Comparison of ENCODE assay signal across 13 cellular contexts in the genomic region with DNA sequence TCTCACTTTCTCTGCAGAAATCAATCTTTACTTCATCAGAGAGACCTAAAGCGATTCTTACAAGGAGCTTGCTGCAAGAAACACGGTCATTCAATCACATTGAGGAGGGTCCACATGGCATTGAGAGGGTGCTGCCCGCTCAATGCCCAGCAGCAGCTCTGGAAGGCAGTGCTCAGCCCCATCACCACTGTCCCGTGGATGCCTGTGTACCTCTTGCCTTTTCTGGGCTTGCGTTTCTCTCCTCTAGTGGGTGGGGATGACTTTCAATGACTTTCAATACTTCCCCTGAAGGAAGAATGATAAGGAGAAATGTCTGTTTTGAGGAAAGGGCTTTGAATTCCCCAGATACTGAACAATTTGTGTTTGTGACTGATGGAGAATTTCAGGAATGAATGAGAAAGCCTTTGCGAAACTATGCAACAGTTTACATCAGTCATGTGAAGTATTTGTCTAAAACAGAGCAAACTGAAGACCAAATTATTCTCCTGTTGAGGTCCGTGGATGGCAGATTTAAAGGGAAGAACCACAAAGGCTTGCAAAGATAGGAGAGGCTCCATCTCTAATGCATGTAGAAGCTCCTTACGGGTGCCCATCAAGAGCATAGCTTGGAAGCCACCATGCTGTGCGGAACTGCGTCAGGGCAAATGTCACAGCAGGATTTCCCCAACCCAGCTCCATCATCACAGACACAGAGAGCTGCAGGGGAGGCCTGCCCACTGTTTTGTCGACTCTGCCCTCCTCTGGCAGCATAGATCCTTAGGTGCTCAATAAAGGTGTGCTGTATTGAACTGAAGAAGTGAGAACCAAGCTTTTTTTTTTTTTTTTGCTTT. TPM values are rescaled to one million over a fixed set of nuclear protein-coding genes. Genes with fewer than 3 reads are reported as not detected.
A peak's percentile ranks its signal among the peaks of the same experiment; 100 is the strongest.
DNase-seq lines count a peak whose midpoint lies in the region; ATAC-seq lines count a peak whose summit lies in the region.
"Had no signal": no experiment of that assay in that cellular context is flagged by ENCODE, and none has a peak within 500 bp of the region (broad histone marks: within the 10 kb centered on the region; RNA-seq: fewer than 3 reads in every experiment).

No MANE protein-coding gene starts in this region.

- peaks cover 11% of the 10 kb centered on the region for H3F3A ChIP-seq in GM23248 (ENCODE audit: insufficient read depth)

- H3K4me3 Mint-ChIP-seq in stimulated activated effector memory CD8-positive, alpha-beta T cell treated with anti-CD3 and anti-CD28 coated beads, Interleukin-12 subunit alpha, Interleukin-12 subunit beta, amount 100 ng/mL, for 72 hours, result no peak overlapping the region
- H3K4me3 Mint-ChIP-seq: activated naive CD8-positive, alpha-beta T cell had no signal

- no peak for ATAC-seq in stimulated activated effector memory CD8-positive, alpha-beta T cell treated with anti-CD3 and anti-CD28 coated beads, Interleukin-12 subunit alpha, Interleukin-12 subunit beta, amount 100 ng/mL, for 72 hours
- ATAC-seq in HG03342 (IDR thresholded peaks at IDR 0.05; ENCODE audit: unreplicated experiment), result no peak
- ATAC-seq: left lung had no signal

- H3K36me3 Mint-ChIP-seq in stimulated activated effector memory CD8-positive, alpha-beta T cell treated with anti-CD3 and anti-CD28 coated beads, Interleukin-12 subunit alpha, Interleukin-12 subunit beta, amount 100 ng/mL, for 72 hours, result no peaks in the 10 kb centered on the region
- H3K36me3 Mint-ChIP-seq: activated naive CD8-positive, alpha-beta T cell had no signal

- peaks cover 17% of the 10 kb centered on the region for H3K4me1 Mint-ChIP-seq in stimulated activated effector memory CD8-positive, alpha-beta T cell treated with anti-CD3 and anti-CD28 coated beads, Interleukin-12 subunit alpha, Interleukin-12 subunit beta, amount 100 ng/mL, for 72 hours

- no peaks in the 10 kb centered on the region for H4K20me1 ChIP-seq in GM23248 (ENCODE audit: insufficient read depth)

- peaks cover 25% of the 10 kb centered on the region for H3K4me1 ChIP-seq in GM23248 (ENCODE audit: insufficient read depth)
- H3K4me1 ChIP-seq in effector memory CD4-positive, alpha-beta T cell (ENCODE audit: control insufficient read depth, insufficient read depth, low read length, poor library complexity, severe bottlenecking), result peaks cover 3% of the 10 kb centered on the region

- H3K27ac ChIP-seq in GM23248 (peak overlapping the region; percentile 35; the same call in 1 of the 2 replicates), angular gyrus (ENCODE audit: low read depth, low read length) (peak overlapping the region; percentile 95)
- H3K27ac ChIP-seq in effector memory CD4-positive, alpha-beta T cell (ENCODE audit: insufficient read depth, low read length, poor library complexity, severe bottlenecking), result no peak overlapping the region

- no peaks in the 10 kb centered on the region for H3K9me2 ChIP-seq in GM23248 (ENCODE audit: insufficient read depth)

- H3K9me3 Mint-ChIP-seq in stimulated activated effector memory CD8-positive, alpha-beta T cell treated with anti-CD3 and anti-CD28 coated beads, Interleukin-12 subunit alpha, Interleukin-12 subunit beta, amount 100 ng/mL, for 72 hours, result no peaks in the 10 kb centered on the region

- no peaks in the 10 kb centered on the region for H3K79me2 ChIP-seq in GM23248 (ENCODE audit: insufficient read depth)

- H3K9me3 ChIP-seq in GM23248 (ENCODE audit: low read depth), result no peaks in the 10 kb centered on the region
- H3K9me3 ChIP-seq in effector memory CD4-positive, alpha-beta T cell (ENCODE audit: control insufficient read depth, low read length), result no peaks in the 10 kb centered on the region
- H3K9me3 ChIP-seq: left lung had no signal

- peak; percentile 48 for DNase-seq in GM23248
- DNase-seq in fibroblast of the conjunctiva (ENCODE audit: low read depth), result peak; percentile 42
- DNase-seq in stimulated activated effector memory CD8-positive, alpha-beta T cell treated with anti-CD3 and anti-CD28 coated beads, Interleukin-12 subunit alpha, Interleukin-12 subunit beta, amount 100 ng/mL, for 72 hours (ENCODE audit: low spot score in 2 of 2), result peak in 1 of 2 donors; percentile 22
- no peak for DNase-seq in GM19240 (ENCODE audit: insufficient read length, low spot score)
- no peak for DNase-seq in activated CD4-positive, alpha-beta T cell treated with anti-CD3 and anti-CD28 coated beads for 1 hour
- no peak for DNase-seq in effector memory CD4-positive, alpha-beta T cell
- DNase-seq: activated CD4-positive, alpha-beta T cell treated with anti-CD3 and anti-CD28 coated beads for 48 hours; left lung; NCI-H345; SIG-M5 had no signal

- H3K9ac ChIP-seq in GM23248, result no peak overlapping the region

- peak overlapping the region; percentile 19 for H2AFZ ChIP-seq in GM23248

- H3K27ac Mint-ChIP-seq in stimulated activated effector memory CD8-positive, alpha-beta T cell treated with anti-CD3 and anti-CD28 coated beads, Interleukin-12 subunit alpha, Interleukin-12 subunit beta, amount 100 ng/mL, for 72 hours, result peak overlapping the region; percentile 75
- H3K27ac Mint-ChIP-seq: activated naive CD8-positive, alpha-beta T cell had no signal

- peak overlapping the region; percentile 1 for H3K4me2 ChIP-seq in GM23248 (ENCODE audit: unreplicated experiment)

- 88 to 89% methylated on average over 11 of the region's 11 CpGs for WGBS in GM23248 (ENCODE audit: low coverage in 1 of 2, low lambda C conversion rate in 2 of 2, missing lambda C conversion rate in 2 of 2), 2 experiments

- H3K36me3 ChIP-seq in GM23248 (ENCODE audit: low read depth), result no peaks in the 10 kb centered on the region
- no peaks in the 10 kb centered on the region for H3K36me3 ChIP-seq in effector memory CD4-positive, alpha-beta T cell (ENCODE audit: control insufficient read depth, insufficient read depth, low read length)

- in situ Hi-C loops in GM23248 (cut with MboI), result loop anchor here (25.0 kb wide), 1 partner anchor 1332 kb away; no protein-coding TSS in a partner anchor

- no peak overlapping the region for H3K4me3 ChIP-seq in GM23248
- H3K4me3 ChIP-seq in effector memory CD4-positive, alpha-beta T cell (ENCODE audit: insufficient read depth, low read depth, low read length, poor library complexity, severe bottlenecking), result no peak overlapping the region
- H3K4me3 ChIP-seq: left lung had no signal

- no peaks in the 10 kb centered on the region for H3K27me3 ChIP-seq in GM23248 (replicated peaks; ENCODE audit: insufficient read depth)
- no peaks in the 10 kb centered on the region for H3K27me3 ChIP-seq in effector memory CD4-positive, alpha-beta T cell (replicated peaks; ENCODE audit: control insufficient read depth, insufficient read depth, low read length, poor library complexity, severe bottlenecking)
- H3K27me3 ChIP-seq: left lung had no signal

RNA-seq across cellular contexts. Expression of gene ZNF22, which starts 6.6 kb away (rescaled TPM):
- 14.0 and 15.5 TPM in 2 replicates for total RNA-seq in GM23248 (2014; rRNA removed; shearing (Covaris generic))
- polyA plus RNA-seq in GM23248 (2016; fragmentation: Nextera tagmentation; extraction: Ambion mirVana), result 16.7 and 17.3 TPM in 2 replicates

RNA-seq across cellular contexts. Expression of gene DEPP1, which starts 15.5 kb away (rescaled TPM):
- total RNA-seq in GM23248 (2014; rRNA removed; shearing (Covaris generic)), result 7.0 and 10.1 TPM in 2 replicates
- polyA plus RNA-seq in GM23248 (2016; fragmentation: Nextera tagmentation; extraction: Ambion mirVana), result 10.2 and 13.8 TPM in 2 replicates

RNA-seq across cellular contexts. Expression of gene RASSF4, which starts 34.5 kb away (rescaled TPM):
- 1.0 and 2.1 TPM in 2 replicates for total RNA-seq in GM23248 (2014; rRNA removed; shearing (Covaris generic))
- 2.3 and 2.9 TPM in 2 replicates for polyA plus RNA-seq in GM23248 (2016; fragmentation: Nextera tagmentation; extraction: Ambion mirVana)

Comparison
In these comparisons a context has a peak if more than half of its experiments do, and no peak if none do; other contexts are left out.
1. DNase-seq: peak in GM23248 (single experiment) and fibroblast of the conjunctiva (single experiment); none in GM19240 (single experiment), activated CD4-positive, alpha-beta T cell treated with anti-CD3 and anti-CD28 coated beads for 1 hour (single experiment) and effector memory CD4-positive, alpha-beta T cell (0 of 3).